ENCODE assay signal across 1 cellular context in the genomic region with DNA sequence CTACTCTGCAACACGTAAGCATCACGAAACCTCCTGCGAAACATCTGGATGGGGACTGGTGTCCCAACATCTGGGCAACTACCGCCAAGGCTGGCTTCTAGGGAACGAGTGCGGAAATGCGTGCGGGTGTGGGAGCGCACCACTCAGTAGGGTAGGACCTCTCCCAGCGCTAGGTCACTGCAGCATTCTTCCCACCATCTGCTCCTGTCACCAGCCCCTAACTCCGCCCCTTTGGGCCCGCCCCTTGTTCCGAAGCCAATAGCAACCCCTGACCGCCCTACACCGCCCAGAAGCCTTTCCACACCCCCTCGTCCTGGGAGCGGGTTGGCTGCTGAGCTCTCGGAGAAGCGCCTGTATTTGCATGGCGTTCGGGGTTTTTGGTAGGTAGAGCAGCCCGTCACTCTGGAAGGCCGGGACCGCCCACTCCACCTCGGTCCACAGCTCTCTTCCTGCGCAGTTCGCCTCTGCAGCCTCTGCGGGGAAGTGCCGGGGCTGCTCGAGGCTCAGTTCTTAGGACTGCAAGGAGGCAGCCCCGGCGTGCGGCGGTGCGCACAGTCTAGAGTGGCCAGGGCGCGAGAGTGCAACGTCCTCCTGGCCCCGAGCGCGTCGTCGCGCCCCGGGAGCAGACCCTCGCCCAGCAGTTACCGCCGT.
A peak's percentile ranks its signal among the peaks of the same experiment; 100 is the strongest.
TF ChIP-seq lines count a peak whose summit lies in the region.

Gene HS3ST3B1, plus strand, starts transcription at position 454 of the 651 bp plus-strand sequence. CDS start 438 bp downstream, outside the sequence.

TF ChIP-seq in HepG2, 621 proteins besides CTCF, POLR2A, EP300 and RAD21 (continued from another document and continues in another):
- TF ChIP-seq ZNF414 (CRISPR knock-in tag; IDR thresholded peaks at IDR 0.05) = no peak; the same call in none of the 2 replicates
- peak; percentile 96 for TF ChIP-seq ZBTB42 (CRISPR knock-in tag; IDR thresholded peaks at IDR 0.05)
- TF ChIP-seq ZNF382 (CRISPR knock-in tag; IDR thresholded peaks at IDR 0.05; ENCODE audit: borderline replicate concordance) = no peak
- 0 out of 2 replicates have a peak, but pooled peaks have one; percentile 49 for TF ChIP-seq GFI1 (CRISPR knock-in tag; IDR thresholded peaks at IDR 0.05; ENCODE audit: borderline replicate concordance)
- no peak for TF ChIP-seq NR3C1 (CRISPR knock-in tag; IDR thresholded peaks at IDR 0.05)
- no peak for TF ChIP-seq JDP2 (CRISPR knock-in tag; IDR thresholded peaks at IDR 0.05; ENCODE audit: borderline replicate concordance)
- TF ChIP-seq SSRP1 (CRISPR knock-in tag; IDR thresholded peaks at IDR 0.05) = no peak
- TF ChIP-seq, protein P1, sequence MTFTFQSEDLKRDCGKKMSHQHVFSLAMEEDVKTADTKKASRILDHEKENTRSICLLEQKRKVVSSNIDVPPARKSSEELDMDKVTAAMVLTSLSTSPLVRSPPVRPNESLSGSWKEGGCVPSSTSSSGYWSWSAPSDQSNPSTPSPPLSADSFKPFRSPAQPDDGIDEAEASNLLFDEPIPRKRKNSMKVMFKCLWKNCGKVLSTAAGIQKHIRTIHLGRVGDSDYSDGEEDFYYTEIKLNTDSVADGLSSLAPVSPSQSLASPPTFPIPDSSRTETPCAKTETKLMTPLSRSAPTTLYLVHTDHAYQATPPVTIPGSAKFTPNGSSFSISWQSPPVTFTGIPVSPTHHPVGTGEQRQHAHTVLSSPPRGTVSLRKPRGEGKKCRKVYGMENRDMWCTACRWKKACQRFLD (CRISPR knock-in tag; IDR thresholded peaks at IDR 0.05; ENCODE audit: borderline replicate concordance) = peak; percentile 9
- TF ChIP-seq PCBP2 (optimal IDR thresholded peaks at IDR 0.05; ENCODE audit: low read depth, low read length, poor library complexity, severe bottlenecking) = no peak
- TF ChIP-seq ZNF33B (CRISPR knock-in tag; IDR thresholded peaks at IDR 0.05) = 0 out of 2 replicates have a peak, but pooled peaks have one; percentile 32
- TF ChIP-seq ZNF740 (CRISPR knock-in tag; IDR thresholded peaks at IDR 0.05) = no peak; the same call in none of the 2 replicates
- 0 out of 2 replicates have a peak, but pooled peaks have one; percentile 18 for TF ChIP-seq ZBTB7A (CRISPR knock-in tag; IDR thresholded peaks at IDR 0.05)
- TF ChIP-seq, protein P2, sequence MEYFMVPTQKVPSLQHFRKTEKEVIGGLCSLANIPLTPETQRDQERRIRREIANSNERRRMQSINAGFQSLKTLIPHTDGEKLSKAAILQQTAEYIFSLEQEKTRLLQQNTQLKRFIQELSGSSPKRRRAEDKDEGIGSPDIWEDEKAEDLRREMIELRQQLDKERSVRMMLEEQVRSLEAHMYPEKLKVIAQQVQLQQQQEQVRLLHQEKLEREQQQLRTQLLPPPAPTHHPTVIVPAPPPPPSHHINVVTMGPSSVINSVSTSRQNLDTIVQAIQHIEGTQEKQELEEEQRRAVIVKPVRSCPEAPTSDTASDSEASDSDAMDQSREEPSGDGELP (IDR thresholded peaks at IDR 0.05; ENCODE audit: borderline replicate concordance, low read depth) = peak; percentile 56; the same call in 1 of the 2 replicates
- TF ChIP-seq NFIB (CRISPR knock-in tag; IDR thresholded peaks at IDR 0.05; ENCODE audit: borderline replicate concordance) = no peak
- TF ChIP-seq KDM3A (CRISPR knock-in tag; IDR thresholded peaks at IDR 0.05; ENCODE audit: low read depth) = peak; percentile 50; the same call in 1 of the 2 replicates
- peak; percentile 60; the same call in 1 of the 2 replicates for TF ChIP-seq ZNF891 (CRISPR knock-in tag; IDR thresholded peaks at IDR 0.05)
- no peak for TF ChIP-seq HMGA1 (CRISPR knock-in tag; conservative IDR thresholded peaks at IDR 0.05)
- TF ChIP-seq, protein P3, sequence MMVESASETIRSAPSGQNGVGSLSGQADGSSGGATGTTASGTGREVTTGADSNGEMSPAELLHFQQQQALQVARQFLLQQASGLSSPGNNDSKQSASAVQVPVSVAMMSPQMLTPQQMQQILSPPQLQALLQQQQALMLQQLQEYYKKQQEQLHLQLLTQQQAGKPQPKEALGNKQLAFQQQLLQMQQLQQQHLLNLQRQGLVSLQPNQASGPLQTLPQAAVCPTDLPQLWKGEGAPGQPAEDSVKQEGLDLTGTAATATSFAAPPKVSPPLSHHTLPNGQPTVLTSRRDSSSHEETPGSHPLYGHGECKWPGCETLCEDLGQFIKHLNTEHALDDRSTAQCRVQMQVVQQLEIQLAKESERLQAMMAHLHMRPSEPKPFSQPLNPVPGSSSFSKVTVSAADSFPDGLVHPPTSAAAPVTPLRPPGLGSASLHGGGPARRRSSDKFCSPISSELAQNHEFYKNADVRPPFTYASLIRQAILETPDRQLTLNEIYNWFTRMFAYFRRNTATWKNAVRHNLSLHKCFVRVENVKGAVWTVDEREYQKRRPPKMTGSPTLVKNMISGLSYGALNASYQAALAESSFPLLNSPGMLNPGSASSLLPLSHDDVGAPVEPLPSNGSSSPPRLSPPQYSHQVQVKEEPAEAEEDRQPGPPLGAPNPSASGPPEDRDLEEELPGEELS (CRISPR knock-in tag; IDR thresholded peaks at IDR 0.05) = peak; percentile 42
- TF ChIP-seq ZNF354B (CRISPR knock-in tag; IDR thresholded peaks at IDR 0.05) = no peak
- peak; percentile 95 for TF ChIP-seq SP2 (CRISPR knock-in tag; IDR thresholded peaks at IDR 0.05)
- TF ChIP-seq, protein P4, sequence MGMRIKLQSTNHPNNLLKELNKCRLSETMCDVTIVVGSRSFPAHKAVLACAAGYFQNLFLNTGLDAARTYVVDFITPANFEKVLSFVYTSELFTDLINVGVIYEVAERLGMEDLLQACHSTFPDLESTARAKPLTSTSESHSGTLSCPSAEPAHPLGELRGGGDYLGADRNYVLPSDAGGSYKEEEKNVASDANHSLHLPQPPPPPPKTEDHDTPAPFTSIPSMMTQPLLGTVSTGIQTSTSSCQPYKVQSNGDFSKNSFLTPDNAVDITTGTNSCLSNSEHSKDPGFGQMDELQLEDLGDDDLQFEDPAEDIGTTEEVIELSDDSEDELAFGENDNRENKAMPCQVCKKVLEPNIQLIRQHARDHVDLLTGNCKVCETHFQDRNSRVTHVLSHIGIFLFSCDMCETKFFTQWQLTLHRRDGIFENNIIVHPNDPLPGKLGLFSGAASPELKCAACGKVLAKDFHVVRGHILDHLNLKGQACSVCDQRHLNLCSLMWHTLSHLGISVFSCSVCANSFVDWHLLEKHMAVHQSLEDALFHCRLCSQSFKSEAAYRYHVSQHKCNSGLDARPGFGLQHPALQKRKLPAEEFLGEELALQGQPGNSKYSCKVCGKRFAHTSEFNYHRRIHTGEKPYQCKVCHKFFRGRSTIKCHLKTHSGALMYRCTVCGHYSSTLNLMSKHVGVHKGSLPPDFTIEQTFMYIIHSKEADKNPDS (CRISPR knock-in tag; IDR thresholded peaks at IDR 0.05) = no peak
- TF ChIP-seq U2AF2 (IDR thresholded peaks at IDR 0.05; ENCODE audit: low read depth, low read length) = no peak
- TF ChIP-seq ATF7-NPFF (CRISPR knock-in tag; IDR thresholded peaks at IDR 0.05; ENCODE audit: low read depth) = peak; percentile 61
- TF ChIP-seq CBX1 (IDR thresholded peaks at IDR 0.05; ENCODE audit: low read depth) = peak; percentile 59
- peak; percentile 79; the same call in 1 of the 2 replicates for TF ChIP-seq ZNF567 (CRISPR knock-in tag; IDR thresholded peaks at IDR 0.05; ENCODE audit: borderline replicate concordance)
- TF ChIP-seq ZBTB46 (CRISPR knock-in tag; IDR thresholded peaks at IDR 0.05; ENCODE audit: borderline replicate concordance) = 0 out of 2 replicates have a peak, but pooled peaks have one; percentile 22
- TF ChIP-seq GTF2F1 (IDR thresholded peaks at IDR 0.05; ENCODE audit: low read length) = no peak
- TF ChIP-seq ZSCAN29 (CRISPR knock-in tag; conservative IDR thresholded peaks at IDR 0.05) = no peak
- TF ChIP-seq RBAK (CRISPR knock-in tag; IDR thresholded peaks at IDR 0.05) = no peak
- peak; percentile 59; the same call in 1 of the 2 replicates for TF ChIP-seq ZNF160 (CRISPR knock-in tag; IDR thresholded peaks at IDR 0.05)
- peak; percentile 92 for TF ChIP-seq HES4 (CRISPR knock-in tag; IDR thresholded peaks at IDR 0.05; ENCODE audit: borderline replicate concordance)
- TF ChIP-seq KAT2B (IDR thresholded peaks at IDR 0.05; ENCODE audit: borderline replicate concordance, low read depth, low read length) = no peak
- TF ChIP-seq, protein P5, sequence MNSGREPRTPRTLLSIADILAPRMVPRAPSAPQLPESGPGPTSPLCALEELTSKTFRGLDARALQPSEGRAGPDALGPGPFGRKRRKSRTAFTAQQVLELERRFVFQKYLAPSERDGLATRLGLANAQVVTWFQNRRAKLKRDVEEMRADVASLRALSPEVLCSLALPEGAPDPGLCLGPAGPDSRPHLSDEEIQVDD (CRISPR knock-in tag; IDR thresholded peaks at IDR 0.05; ENCODE audit: borderline replicate concordance) = no peak
- peak; percentile 67; the same call in 1 of the 2 replicates for TF ChIP-seq HDAC2 (CRISPR knock-in tag; IDR thresholded peaks at IDR 0.05)
- no peak for TF ChIP-seq RAD51 (IDR thresholded peaks at IDR 0.05; ENCODE audit: borderline replicate concordance)
- no peak for TF ChIP-seq SETDB1 (CRISPR knock-in tag; IDR thresholded peaks at IDR 0.05; ENCODE audit: borderline replicate concordance)
- peak; percentile 90 for TF ChIP-seq DRAP1 (CRISPR knock-in tag; IDR thresholded peaks at IDR 0.05)
- no peak for TF ChIP-seq NAIF1 (CRISPR knock-in tag; IDR thresholded peaks at IDR 0.05; ENCODE audit: borderline replicate concordance)
- TF ChIP-seq ZNF616 (CRISPR knock-in tag; IDR thresholded peaks at IDR 0.05; ENCODE audit: low read depth) = no peak
- TF ChIP-seq STAG1 (CRISPR knock-in tag; IDR thresholded peaks at IDR 0.05) = peak; percentile 34
- TF ChIP-seq ZNF430 (CRISPR knock-in tag; IDR thresholded peaks at IDR 0.05) = peak; percentile 72
- TF ChIP-seq MBNL3 (CRISPR knock-in tag; conservative IDR thresholded peaks at IDR 0.05) = no peak
- no peak for TF ChIP-seq AGO2 (optimal IDR thresholded peaks at IDR 0.05; ENCODE audit: low read depth, low read length)
- TF ChIP-seq ZFP82 (CRISPR knock-in tag; IDR thresholded peaks at IDR 0.05; ENCODE audit: borderline replicate concordance) = no peak
- no peak for TF ChIP-seq GTF3A (CRISPR knock-in tag; conservative IDR thresholded peaks at IDR 0.05)
- no peak for TF ChIP-seq ATF7 (IDR thresholded peaks at IDR 0.05)
- 0 out of 2 replicates have a peak, but pooled peaks have one; percentile 16 for TF ChIP-seq ATF7 (CRISPR knock-in tag; IDR thresholded peaks at IDR 0.05)
- no peak for TF ChIP-seq ZNF570 (CRISPR knock-in tag; IDR thresholded peaks at IDR 0.05; ENCODE audit: borderline replicate concordance)
- TF ChIP-seq SP140L (CRISPR knock-in tag; IDR thresholded peaks at IDR 0.05; ENCODE audit: borderline replicate concordance) = no peak; the same call in 1 of the 2 replicates
- TF ChIP-seq, protein P6, sequence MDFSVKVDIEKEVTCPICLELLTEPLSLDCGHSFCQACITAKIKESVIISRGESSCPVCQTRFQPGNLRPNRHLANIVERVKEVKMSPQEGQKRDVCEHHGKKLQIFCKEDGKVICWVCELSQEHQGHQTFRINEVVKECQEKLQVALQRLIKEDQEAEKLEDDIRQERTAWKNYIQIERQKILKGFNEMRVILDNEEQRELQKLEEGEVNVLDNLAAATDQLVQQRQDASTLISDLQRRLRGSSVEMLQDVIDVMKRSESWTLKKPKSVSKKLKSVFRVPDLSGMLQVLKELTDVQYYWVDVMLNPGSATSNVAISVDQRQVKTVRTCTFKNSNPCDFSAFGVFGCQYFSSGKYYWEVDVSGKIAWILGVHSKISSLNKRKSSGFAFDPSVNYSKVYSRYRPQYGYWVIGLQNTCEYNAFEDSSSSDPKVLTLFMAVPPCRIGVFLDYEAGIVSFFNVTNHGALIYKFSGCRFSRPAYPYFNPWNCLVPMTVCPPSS (IDR thresholded peaks at IDR 0.05) = no peak
- TF ChIP-seq TAF15 (IDR thresholded peaks at IDR 0.05; ENCODE audit: low read depth, low read length, poor library complexity, severe bottlenecking) = no peak
- no peak for TF ChIP-seq CBX2 (IDR thresholded peaks at IDR 0.05; ENCODE audit: low read depth, low read length)
- TF ChIP-seq CBX2 (CRISPR knock-in tag; IDR thresholded peaks at IDR 0.05; ENCODE audit: low read depth) = no peak
- peak; percentile 69; the same call in 1 of the 2 replicates for TF ChIP-seq IRX3 (CRISPR knock-in tag; IDR thresholded peaks at IDR 0.05; ENCODE audit: borderline replicate concordance, low read depth)
- no peak for TF ChIP-seq HCFC1 (IDR thresholded peaks at IDR 0.05; ENCODE audit: low read depth, low read length)
- TF ChIP-seq EEA1 (CRISPR knock-in tag; IDR thresholded peaks at IDR 0.05; ENCODE audit: borderline replicate concordance) = no peak
- peak; percentile 25; the same call in 1 of the 2 replicates for TF ChIP-seq BRD4 (CRISPR knock-in tag; IDR thresholded peaks at IDR 0.05)
- TF ChIP-seq TAF1 (CRISPR knock-in tag; IDR thresholded peaks at IDR 0.05) = peak; percentile 100
- no peak; the same call in 1 of the 2 replicates for TF ChIP-seq ZIK1 (CRISPR knock-in tag; IDR thresholded peaks at IDR 0.05; ENCODE audit: borderline replicate concordance, low read depth)
